Comparison of ENCODE assay signal across 25 cellular contexts in genomic region chr17:70187383-70187782, GRCh38. TPM values are rescaled to one million over a fixed set of nuclear protein-coding genes. Genes with fewer than 3 reads are reported as not detected.
DNase-seq lines count a peak whose midpoint lies in the region; ATAC-seq, FAIRE-seq and TF ChIP-seq lines count a peak whose summit lies in the region.
"Had no signal": no experiment of that assay in that cellular context is flagged by ENCODE, and none has a peak within 500 bp of the region (broad histone marks: within the 10 kb centered on the region; RNA-seq: fewer than 3 reads in every experiment).

No MANE protein-coding gene starts in this region.

- DNase-seq in ELR (ENCODE audit: low read depth) (peak; percentile 86), RWPE2 (ENCODE audit: low spot score) (no peak), epithelial cell of prostate (ENCODE audit: low read depth, low spot score) (peak; percentile 16), myocyte (ENCODE audit: low read depth) (peak; percentile 40), urothelium cell line (ENCODE audit: low spot score) (no peak)
- DNase-seq: activated CD8-positive, alpha-beta memory T cell treated with anti-CD3 and anti-CD28 coated beads for 24 hours; activated naive CD4-positive, alpha-beta T cell treated with anti-CD3 and anti-CD28 coated beads for 36 hours; activated T-cell treated with anti-CD3 and anti-CD28 coated beads, Interleukin-2, amount 50 U/mL, for 48 hours; CD4-positive, alpha-beta memory T cell; natural killer cell; NCI-H1105 treated with DMSO at 0.1 percent for 48 hours; NCI-H2081; NCI-H446 treated with DMSO at 0.1 percent for 48 hours; NK-92 treated with Interleukin-12 subunit alpha and Interleukin-12 subunit beta, amount 100 ng/mL, for 24 hours; ovary; RPMI8226 had no signal

- no peaks in the 10 kb centered on the region for H3K9me3 ChIP-seq in RWPE2 (ENCODE audit: severe bottlenecking)
- H3K9me3 ChIP-seq: ascending aorta, ovary, suprapubic skin, vagina had no signal

- H3K4me1 ChIP-seq in RWPE2 (ENCODE audit: insufficient read depth, poor library complexity, severe bottlenecking) = peaks cover 29% of the 10 kb centered on the region
- H3K4me1 ChIP-seq: ascending aorta had no signal

- H3K36me3 ChIP-seq in RWPE2 (ENCODE audit: low read depth) = no peaks in the 10 kb centered on the region
- H3K36me3 ChIP-seq: ascending aorta, ovary, suprapubic skin, vagina had no signal

- ATAC-seq in RWPE2 (ENCODE audit: low read depth) = peak; percentile 68; the same call in 2 of the 3 replicates
- no peak for ATAC-seq in HG03520 (IDR thresholded peaks at IDR 0.05; ENCODE audit: unreplicated experiment)
- ATAC-seq in GM19328 (IDR thresholded peaks at IDR 0.05; ENCODE audit: unreplicated experiment) = no peak
- ATAC-seq in GM21529 (IDR thresholded peaks at IDR 0.05; ENCODE audit: unreplicated experiment) = no peak
- ATAC-seq: natural killer cell, sciatic nerve had no signal

- no peak overlapping the region for H3K4me3 ChIP-seq in RWPE2 (ENCODE audit: severe bottlenecking)
- H3K4me3 ChIP-seq: ascending aorta, ovary, suprapubic skin, vagina had no signal

- no peaks in the 10 kb centered on the region for H3K27me3 ChIP-seq in RWPE2 (ENCODE audit: insufficient read depth, poor library complexity, severe bottlenecking)
- H3K27me3 ChIP-seq: ascending aorta, ovary, suprapubic skin, vagina had no signal

- no peak for FAIRE-seq in urothelium cell line (lab: Jason Lieb, UNC)
- FAIRE-seq: colon, GM12892 had no signal

- H3K27ac ChIP-seq in RWPE2 (ENCODE audit: poor library complexity, severe bottlenecking) (no peak overlapping the region), epithelial cell of prostate (no peak overlapping the region)
- H3K27ac ChIP-seq: ascending aorta, ovary, vagina had no signal

- no peak for TF ChIP-seq CTCF in RWPE2 (IDR thresholded peaks at IDR 0.05; ENCODE audit: poor library complexity, severe bottlenecking)

RNA-seq across cellular contexts. Expression of gene KCNJ2, which starts 18.1 kb away (rescaled TPM):
- total RNA-seq in myocyte = 13.9 and 97.0 TPM in 2 replicates
- 2.6 TPM for polyA plus RNA-seq in myocyte (2012)
- total RNA-seq: activated naive CD4-positive, alpha-beta T cell treated with anti-CD3 and anti-CD28 coated beads for 36 hours; CD4-positive, alpha-beta memory T cell had no signal
- polyA plus RNA-seq: CD4-positive, alpha-beta memory T cell had no signal

Comparison
In these comparisons a context has a peak if more than half of its experiments do, and no peak if none do; other contexts are left out.
1. DNase-seq: peak in ELR (single experiment), epithelial cell of prostate (single experiment) and myocyte (single experiment); none in RWPE2 (single experiment) and urothelium cell line (single experiment).